16 cellular contexts compared by ENCODE assay signal in the genomic region with DNA sequence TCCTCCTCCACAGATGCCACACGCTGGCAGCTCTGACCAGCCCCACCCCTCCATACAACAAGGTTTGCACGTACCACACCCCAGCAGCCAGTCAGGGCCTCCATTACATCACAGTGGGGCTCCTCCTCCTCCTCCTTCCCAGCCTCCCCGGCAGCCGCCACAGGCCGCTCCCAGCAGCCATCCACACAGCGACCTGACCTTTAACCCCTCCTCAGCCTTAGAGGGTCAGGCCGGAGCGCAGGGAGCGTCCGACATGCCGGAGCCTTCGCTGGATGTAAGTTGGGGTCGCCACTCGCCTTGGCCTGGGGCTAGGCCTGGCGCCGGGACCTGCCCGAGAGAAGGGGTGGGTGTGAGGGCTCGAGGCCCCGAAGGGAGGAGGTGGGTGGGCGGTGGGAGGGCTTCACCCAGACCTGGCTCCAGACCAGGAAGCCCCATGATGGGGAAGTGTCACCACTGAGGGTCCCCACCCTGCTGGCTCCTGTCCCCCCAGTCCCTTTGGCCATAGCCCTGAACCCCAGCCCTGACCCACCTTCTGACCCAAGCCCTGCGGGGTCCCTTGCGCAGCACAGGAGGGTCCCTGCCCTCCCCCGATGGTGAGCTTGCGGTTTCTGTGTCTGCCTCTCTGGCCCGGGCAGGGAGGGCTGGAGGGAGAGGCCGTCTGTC. TPM values are rescaled to one million over a fixed set of nuclear protein-coding genes. Genes with fewer than 3 reads are reported as not detected.
DNase-seq lines count a peak whose midpoint lies in the region; ATAC-seq, FAIRE-seq and TF ChIP-seq lines count a peak whose summit lies in the region.
"Had no signal": no experiment of that assay in that cellular context is flagged by ENCODE, and none has a peak within 500 bp of the region (broad histone marks: within the 10 kb centered on the region; RNA-seq: fewer than 3 reads in every experiment).

No MANE protein-coding gene starts in this region.

- WGBS in K562 (ENCODE audit: insufficient coverage, low coverage, missing lambda C conversion rate) = 77% methylated on average over 22 of the region's 26 CpGs

- H3K36me3 ChIP-seq in K562 (ENCODE audit: control insufficient read depth, insufficient read depth, low read length) = peaks cover 46% of the 10 kb centered on the region; the same call in 2 of the 3 replicates
- peaks cover 82% of the 10 kb centered on the region for H3K36me3 ChIP-seq in right atrium auricular region
- peaks cover 49% of the 10 kb centered on the region for H3K36me3 ChIP-seq in rectal smooth muscle tissue (ENCODE audit: control insufficient read depth, insufficient read depth, low read length)

- ATAC-seq in K562 (peak; percentile 54), GM19452 (IDR thresholded peaks at IDR 0.05; ENCODE audit: unreplicated experiment) (no peak), GM21825 (IDR thresholded peaks at IDR 0.05; ENCODE audit: unreplicated experiment) (no peak)
- ATAC-seq: HCT116 had no signal

- TF ChIP-seq EP300 in K562 (IDR thresholded peaks at IDR 0.05; ENCODE audit: low read length) = no peak

- TF ChIP-seq RAD21 in K562 (CRISPR knock-in tag; conservative IDR thresholded peaks at IDR 0.05 in 1 of 2, IDR thresholded peaks at IDR 0.05 in 1 of 2) = no peak

- TF ChIP-seq CTCF in K562 (IDR thresholded peaks at IDR 0.05 in 2 of 3, conservative IDR thresholded peaks at IDR 0.05 in 1 of 3; ENCODE audit: insufficient read depth in 2 of 3, low read depth in 1 of 3, low read length in 3 of 3) (no peak), right atrium auricular region (IDR thresholded peaks at IDR 0.05) (no peak)

- no peaks in the 10 kb centered on the region for H3K9me1 ChIP-seq in K562 (ENCODE audit: control insufficient read depth, insufficient read depth, low read length)

- H3K4me2 ChIP-seq in K562 (ENCODE audit: insufficient read depth, low read length) = no peak overlapping the region
- H3K4me2 ChIP-seq: BLaER1 had no signal

- CTCF ChIA-PET in K562 (lab: Yijun Ruan, JAX; ENCODE audit: low intra/inter-chr PET ratio) = no interaction called here

- H3K9me3 ChIP-seq in K562 (replicated peaks; ENCODE audit: control insufficient read depth, insufficient read depth, low read depth, low read length) = no peaks in the 10 kb centered on the region
- H3K9me3 ChIP-seq in right atrium auricular region = no peaks in the 10 kb centered on the region
- H3K9me3 ChIP-seq: BLaER1, tibial artery had no signal

- no TSS peak for BruUV-seq in K562 (replicated peaks; lab: Mats Ljungman, UMichigan)

- H2AFZ ChIP-seq in K562 (ENCODE audit: low read depth, low read length) = no peak overlapping the region

- peak; percentile 89 for DNase-seq in NCI-H460 (ENCODE audit: extremely low read depth, low read depth)
- DNase-seq in K562 (ENCODE audit: extremely low read depth in 1 of 4, low spot score in 3 of 4) = peak in 3 of 4 experiments; percentile 32 to 54 (median 52)
- DNase-seq in right atrium auricular region (ENCODE audit: low spot score) = no peak
- DNase-seq in iPS-NIHi7 (ENCODE audit: extremely low spot score) = no peak
- no peak for DNase-seq in AG20443 (ENCODE audit: low spot score)
- DNase-seq: activated CD4-positive, CD25-positive, alpha-beta regulatory T cell; DMS79 treated with DMSO at 0.1 percent for 48 hours; mesendoderm; NCI-H1417 treated with DMSO at 0.1 percent for 48 hours; occipital lobe; tibial artery had no signal

- H4K20me1 ChIP-seq in K562 (replicated peaks; ENCODE audit: control insufficient read depth, insufficient read depth, low read length) = no peaks in the 10 kb centered on the region

- TF ChIP-seq POLR2A in K562 (conservative IDR thresholded peaks at IDR 0.05) = no peak

- H3K79me2 ChIP-seq in K562 (ENCODE audit: control insufficient read depth, insufficient read depth, low read length) = no peaks in the 10 kb centered on the region

- H3K4me3 ChIP-seq in K562 = no peak overlapping the region
- no peak overlapping the region for H3K4me3 ChIP-seq in right atrium auricular region
- H3K4me3 ChIP-seq in rectal smooth muscle tissue (ENCODE audit: low read length) = no peak overlapping the region
- H3K4me3 ChIP-seq: BLaER1, tibial artery had no signal

- no peaks in the 10 kb centered on the region for H3K27me3 ChIP-seq in K562 (ENCODE audit: control insufficient read depth in 2 of 2, insufficient read depth in 2 of 2, low read length in 2 of 2)
- H3K27me3 ChIP-seq in right atrium auricular region = no peaks in the 10 kb centered on the region
- no peaks in the 10 kb centered on the region for H3K27me3 ChIP-seq in rectal smooth muscle tissue (ENCODE audit: control insufficient read depth, insufficient read depth, low read length)
- H3K27me3 ChIP-seq: BLaER1, tibial artery had no signal

- POLR2A ChIA-PET in K562 (lab: Yijun Ruan, JAX) = no interaction called here

- intact Hi-C loops in K562 (cut with micrococcal nuclease) = no loop called here

- H3K4me1 ChIP-seq in K562 (replicated peaks in 1 of 2; ENCODE audit: control insufficient read depth in 2 of 2, insufficient read depth in 2 of 2, low read length in 2 of 2) (peaks cover 0 to 29% of the 10 kb centered on the region in 2 experiments; a peak in 1 of 5 replicates), right atrium auricular region (peaks cover 0 to 10% of the 10 kb centered on the region in 2 donors), rectal smooth muscle tissue (ENCODE audit: control insufficient read depth, insufficient read depth, low read length) (no peaks in the 10 kb centered on the region)
- H3K4me1 ChIP-seq: tibial artery had no signal

- H3K9ac ChIP-seq in K562 (ENCODE audit: insufficient read depth in 1 of 2, low read depth in 2 of 2, low read length in 2 of 2) = peak overlapping the region in 1 of 2 experiments; percentile 40; a peak in 1 of 4 replicates
- no peak overlapping the region for H3K9ac ChIP-seq in rectal smooth muscle tissue (ENCODE audit: low read length)
- H3K9ac ChIP-seq: BLaER1 had no signal

- no peak for FAIRE-seq in K562 (lab: Jason Lieb, UNC)

- in situ Hi-C loops in K562 (cut with MboI) = no loop called here

- H3K27ac ChIP-seq in K562 (ENCODE audit: extremely low read depth, low read depth, low read length) (no peak overlapping the region), right atrium auricular region (peak overlapping the region; percentile 19 to 47), rectal smooth muscle tissue (ENCODE audit: low read depth, low read length) (peak overlapping the region; percentile 23)
- H3K27ac ChIP-seq: tibial artery had no signal

TF ChIP-seq in K562, 482 proteins besides CTCF, POLR2A, EP300 and RAD21:
- TF ChIP-seq NR2C1 (IDR thresholded peaks at IDR 0.05) = peak; percentile 67
- TF ChIP-seq NR2C1 (tag; IDR thresholded peaks at IDR 0.05) = peak; percentile 58; the same call in 1 of the 2 replicates
- TF ChIP-seq FOXM1 (IDR thresholded peaks at IDR 0.05; ENCODE audit: low read depth) = no peak
- no peak for TF ChIP-seq FOXM1 (CRISPR knock-in tag; IDR thresholded peaks at IDR 0.05; ENCODE audit: low read depth)
- TF ChIP-seq, protein P1, sequence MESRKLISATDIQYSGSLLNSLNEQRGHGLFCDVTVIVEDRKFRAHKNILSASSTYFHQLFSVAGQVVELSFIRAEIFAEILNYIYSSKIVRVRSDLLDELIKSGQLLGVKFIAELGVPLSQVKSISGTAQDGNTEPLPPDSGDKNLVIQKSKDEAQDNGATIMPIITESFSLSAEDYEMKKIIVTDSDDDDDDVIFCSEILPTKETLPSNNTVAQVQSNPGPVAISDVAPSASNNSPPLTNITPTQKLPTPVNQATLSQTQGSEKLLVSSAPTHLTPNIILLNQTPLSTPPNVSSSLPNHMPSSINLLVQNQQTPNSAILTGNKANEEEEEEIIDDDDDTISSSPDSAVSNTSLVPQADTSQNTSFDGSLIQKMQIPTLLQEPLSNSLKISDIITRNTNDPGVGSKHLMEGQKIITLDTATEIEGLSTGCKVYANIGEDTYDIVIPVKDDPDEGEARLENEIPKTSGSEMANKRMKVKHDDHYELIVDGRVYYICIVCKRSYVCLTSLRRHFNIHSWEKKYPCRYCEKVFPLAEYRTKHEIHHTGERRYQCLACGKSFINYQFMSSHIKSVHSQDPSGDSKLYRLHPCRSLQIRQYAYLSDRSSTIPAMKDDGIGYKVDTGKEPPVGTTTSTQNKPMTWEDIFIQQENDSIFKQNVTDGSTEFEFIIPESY (CRISPR knock-in tag; IDR thresholded peaks at IDR 0.05) = peak; percentile 52; the same call in 1 of the 2 replicates
- TF ChIP-seq POLR2G (IDR thresholded peaks at IDR 0.05; ENCODE audit: low read depth, low read length) = peak; percentile 31; the same call in 1 of the 2 replicates
- peak; percentile 65; the same call in 1 of the 2 replicates for TF ChIP-seq NR2C2 (CRISPR knock-in tag; IDR thresholded peaks at IDR 0.05)
- peak; percentile 47; the same call in 1 of the 2 replicates for TF ChIP-seq NR2C2 (tag; IDR thresholded peaks at IDR 0.05)

RNA-seq across cellular contexts. Expression of a gene that starts 36.2 kb away (rescaled TPM):
- 84.5 and 96.5 TPM in 2 replicates for total RNA-seq in NCI-H460 (2014; rRNA removed; shearing (Covaris generic))
- polyA plus RNA-seq in NCI-H460 (2014; cell fraction: nucleus; rRNA removed) = 234 and 261 TPM in 2 replicates
- total RNA-seq in K562 (2011; cell fraction: chromatin; rRNA removed; ENCODE audit: low replicate concordance) = 96.3 and 215 TPM in 2 replicates
- 144 and 155 TPM in 2 replicates for total RNA-seq in K562 (2011; cell fraction: nucleolus; rRNA removed)
- total RNA-seq in K562 (2011; cell fraction: nucleoplasm; rRNA removed) = 118 and 119 TPM in 2 replicates
- 53.4 and 69.8 TPM in 2 replicates for total RNA-seq in K562 (2014; rRNA removed)
- total RNA-seq in K562 (2014; rRNA removed; fragmentation: Illumina TruSeq; extraction: Trizol) = 97.7 and 108 TPM in 2 replicates
- 117 and 119 TPM in 2 replicates for total RNA-seq in K562 (2015; rRNA removed; fragmentation: Illumina TruSeq; extraction: Trizol)
- total RNA-seq in K562 (2021) = 235 and 239 TPM in 2 replicates
- polyA plus RNA-seq in K562 (2011; rRNA removed) = 148 and 175 TPM in 2 replicates
- polyA plus RNA-seq in K562 (2011; cell fraction: cytosol; rRNA removed) = 202 and 255 TPM in 2 replicates
- 198 and 337 TPM in 2 replicates for polyA plus RNA-seq in K562 (2011; cell fraction: nucleus; rRNA removed)
- 180 and 222 TPM in 2 replicates for polyA plus RNA-seq in K562 (2012)
- polyA plus RNA-seq in K562 (2014; fragmentation: Illumina TruSeq; extraction: Trizol) = 250 and 287 TPM in 2 replicates
- 10 to 100 TPM; 40.9 to 51.1 TPM for polyA plus RNA-seq in K562 (2014; fragmentation: Nextera tagmentation; extraction: Ambion mirVana)
- polyA plus RNA-seq in K562 (2014; rRNA removed) = 154 and 168 TPM in 2 replicates
- polyA minus RNA-seq in K562 (2011; rRNA and poly(A)+ RNA removed) = 91.8 and 131 TPM in 2 replicates
- polyA minus RNA-seq in K562 (2011; cell fraction: cytosol; rRNA and poly(A)+ RNA removed) = 98.9 and 104 TPM in 2 replicates
- 116 and 136 TPM in 2 replicates for polyA minus RNA-seq in K562 (2011; cell fraction: nucleus; rRNA and poly(A)+ RNA removed)
- total RNA-seq in right atrium auricular region = 10 to 100 TPM; 63.0 to 87.6 TPM

Comparison
In these comparisons a context has a peak if more than half of its experiments do, and no peak if none do; other contexts are left out.
1. DNase-seq: peak in NCI-H460 (single experiment) and K562 (3 of 4); none in right atrium auricular region (single experiment), iPS-NIHi7 (single experiment) and AG20443 (single experiment).